Comparison of ENCODE assay signal across 9 cellular contexts in the genomic region with DNA sequence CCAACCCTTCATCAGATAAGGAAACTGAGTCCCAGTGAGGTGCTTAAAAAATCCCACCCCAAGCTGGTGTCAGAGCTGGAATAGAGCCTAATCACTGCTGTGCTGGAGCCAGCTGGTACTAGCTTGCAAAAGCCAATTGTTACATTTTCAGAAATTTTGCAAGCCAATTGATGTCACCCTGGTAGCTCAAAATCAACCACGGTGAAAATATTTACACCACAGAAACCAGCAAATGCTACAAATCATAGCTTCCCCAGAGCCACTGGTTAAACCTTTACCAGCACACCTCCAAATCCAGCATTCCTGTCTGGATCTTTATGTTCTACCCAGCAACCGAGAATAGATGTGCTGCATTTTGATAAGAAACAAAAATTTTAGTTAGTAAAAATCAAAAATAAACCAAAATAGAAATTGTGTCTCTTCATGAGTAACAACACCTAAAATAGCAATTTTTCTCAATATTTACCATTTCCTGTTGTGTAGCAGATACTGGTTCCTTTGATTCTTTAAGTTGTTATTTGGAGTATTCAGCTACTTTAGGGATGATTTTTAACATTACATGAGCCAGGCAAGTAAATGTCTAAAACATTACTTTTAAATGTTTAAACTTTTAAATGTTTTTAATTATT. TPM values are rescaled to one million over a fixed set of nuclear protein-coding genes. Genes with fewer than 3 reads are reported as not detected.
DNase-seq lines count a peak whose midpoint lies in the region; ATAC-seq and TF ChIP-seq lines count a peak whose summit lies in the region.
"Had no signal": no experiment of that assay in that cellular context is flagged by ENCODE, and none has a peak within 500 bp of the region (broad histone marks: within the 10 kb centered on the region; RNA-seq: fewer than 3 reads in every experiment).

No MANE protein-coding gene starts in this region.

- TF ChIP-seq CTCF in GM23338 (conservative IDR thresholded peaks at IDR 0.05; ENCODE audit: low read depth in 2 of 2) (no peak), endothelial cell (IDR thresholded peaks at IDR 0.05; ENCODE audit: unreplicated experiment) (no peak), prostate gland (IDR thresholded peaks at IDR 0.05) (no peak), RWPE1 (conservative IDR thresholded peaks at IDR 0.05; ENCODE audit: low read depth) (no peak)

- POLR2A ChIA-PET in RWPE1 (lab: Yijun Ruan, JAX; ENCODE audit: low non-redundant PET) = no interaction called here

- H3F3A ChIP-seq in GM23338 (replicated peaks; ENCODE audit: low read depth) = no peaks in the 10 kb centered on the region

- H4K20me1 ChIP-seq in GM23338 (replicated peaks; ENCODE audit: insufficient read depth) = no peaks in the 10 kb centered on the region

- H3K36me3 Mint-ChIP-seq in GM23338 (ENCODE audit: low read depth) (0 out of 3 replicates have a peak, but pooled peaks cover 3% of the 10 kb centered on the region), endothelial cell (ENCODE audit: low read depth, unreplicated experiment) (peaks cover 2% of the 10 kb centered on the region)

- TF ChIP-seq POLR2A in GM18505 (IDR thresholded peaks at IDR 0.05; ENCODE audit: borderline replicate concordance, extremely low read depth, insufficient read depth, insufficient read length) (no peak), prostate gland (IDR thresholded peaks at IDR 0.05) (no peak)

- peak; percentile 61 for ATAC-seq in GM18505 (IDR thresholded peaks at IDR 0.05; ENCODE audit: unreplicated experiment)
- no peak for ATAC-seq in GM23338

- no peaks in the 10 kb centered on the region for H3K36me3 ChIP-seq in GM23338 (ENCODE audit: insufficient read depth)
- H3K36me3 ChIP-seq in prostate gland = no peaks in the 10 kb centered on the region

- DNase-seq in GM23338 (ENCODE audit: low spot score) (peak; percentile 13), NCI-H1105 (lab: John Stamatoyannopoulos, UW) (peak; percentile 28), endothelial cell (ENCODE audit: low spot score) (no peak), prostate gland (ENCODE audit: low spot score) (no peak), OCI-M2 (lab: John Stamatoyannopoulos, UW; ENCODE audit: unreplicated experiment) (no peak), RWPE1 (ENCODE audit: low spot score) (no peak), middle frontal gyrus (ENCODE audit: extremely low spot score, low spot score) (no peak)

- H3K4me1 Mint-ChIP-seq in GM23338 (peaks cover 31% of the 10 kb centered on the region), endothelial cell (ENCODE audit: unreplicated experiment) (peaks cover 21% of the 10 kb centered on the region)

- H3K4me3 Mint-ChIP-seq in GM23338 = no peak overlapping the region
- no peak overlapping the region for H3K4me3 Mint-ChIP-seq in endothelial cell (ENCODE audit: unreplicated experiment)

- H3K27ac ChIP-seq in GM23338 (ENCODE audit: low read depth) = no peak overlapping the region; the same call in 1 of the 2 replicates
- peak overlapping the region; percentile 69 to 71 for H3K27ac ChIP-seq in prostate gland
- no peak overlapping the region for H3K27ac ChIP-seq in RWPE1

- no peak overlapping the region for H3K27ac Mint-ChIP-seq in GM23338
- peak overlapping the region; percentile 88 for H3K27ac Mint-ChIP-seq in endothelial cell (ENCODE audit: unreplicated experiment)

- CTCF ChIA-PET in RWPE1 (lab: Yijun Ruan, JAX) = no interaction called here

- no peak overlapping the region for H2AFZ ChIP-seq in GM23338

- no peaks in the 10 kb centered on the region for H3K27me3 ChIP-seq in GM23338 (ENCODE audit: insufficient read depth)
- H3K27me3 ChIP-seq in prostate gland (replicated peaks; ENCODE audit: insufficient read depth) = no peaks in the 10 kb centered on the region

- no peaks in the 10 kb centered on the region for H3K9me3 Mint-ChIP-seq in GM23338
- H3K9me3 Mint-ChIP-seq in endothelial cell (ENCODE audit: unreplicated experiment) = no peaks in the 10 kb centered on the region

- 29% methylated on average over 2 of the region's 2 CpGs for WGBS in prostate gland

- H3K79me2 ChIP-seq in GM23338 (replicated peaks; ENCODE audit: insufficient read depth) = no peaks in the 10 kb centered on the region

- H3K9me3 ChIP-seq in prostate gland = no peaks in the 10 kb centered on the region

- H3K4me3 ChIP-seq in GM23338 (no peak overlapping the region), prostate gland (no peak overlapping the region)
- H3K4me3 ChIP-seq: lung had no signal

- H3K4me2 ChIP-seq in GM23338 = peak overlapping the region; percentile 30

- intact Hi-C loops in prostate gland (cut with DNase I) = no loop called here

- H3K27me3 Mint-ChIP-seq in GM23338 (ENCODE audit: insufficient read depth, low read depth, poor library complexity) (no peaks in the 10 kb centered on the region), endothelial cell (ENCODE audit: unreplicated experiment) (peaks cover 1% of the 10 kb centered on the region)

- H3K4me1 ChIP-seq in GM23338 (ENCODE audit: insufficient read depth) (peaks cover 25% of the 10 kb centered on the region), prostate gland (replicated peaks) (no peaks in the 10 kb centered on the region)

- H3K9me2 ChIP-seq in GM23338 (ENCODE audit: insufficient read depth) = no peaks in the 10 kb centered on the region

TF ChIP-seq in GM23338, 12 proteins besides CTCF, POLR2A, EP300 and RAD21:
- TF ChIP-seq ZNF114 (CRISPR knock-in tag; IDR thresholded peaks at IDR 0.05) (no peak), CREB1 (CRISPR knock-in tag; IDR thresholded peaks at IDR 0.05; ENCODE audit: low read depth) (no peak), ZNF331 (CRISPR knock-in tag; IDR thresholded peaks at IDR 0.05; ENCODE audit: low read depth) (no peak), EZH2phosphoT487 (IDR thresholded peaks at IDR 0.05; ENCODE audit: unreplicated experiment) (no peak), STAT1 (IDR thresholded peaks at IDR 0.05; ENCODE audit: unreplicated experiment) (no peak), JUNB (IDR thresholded peaks at IDR 0.05; ENCODE audit: unreplicated experiment) (no peak)
- TF ChIP-seq, protein P1, sequence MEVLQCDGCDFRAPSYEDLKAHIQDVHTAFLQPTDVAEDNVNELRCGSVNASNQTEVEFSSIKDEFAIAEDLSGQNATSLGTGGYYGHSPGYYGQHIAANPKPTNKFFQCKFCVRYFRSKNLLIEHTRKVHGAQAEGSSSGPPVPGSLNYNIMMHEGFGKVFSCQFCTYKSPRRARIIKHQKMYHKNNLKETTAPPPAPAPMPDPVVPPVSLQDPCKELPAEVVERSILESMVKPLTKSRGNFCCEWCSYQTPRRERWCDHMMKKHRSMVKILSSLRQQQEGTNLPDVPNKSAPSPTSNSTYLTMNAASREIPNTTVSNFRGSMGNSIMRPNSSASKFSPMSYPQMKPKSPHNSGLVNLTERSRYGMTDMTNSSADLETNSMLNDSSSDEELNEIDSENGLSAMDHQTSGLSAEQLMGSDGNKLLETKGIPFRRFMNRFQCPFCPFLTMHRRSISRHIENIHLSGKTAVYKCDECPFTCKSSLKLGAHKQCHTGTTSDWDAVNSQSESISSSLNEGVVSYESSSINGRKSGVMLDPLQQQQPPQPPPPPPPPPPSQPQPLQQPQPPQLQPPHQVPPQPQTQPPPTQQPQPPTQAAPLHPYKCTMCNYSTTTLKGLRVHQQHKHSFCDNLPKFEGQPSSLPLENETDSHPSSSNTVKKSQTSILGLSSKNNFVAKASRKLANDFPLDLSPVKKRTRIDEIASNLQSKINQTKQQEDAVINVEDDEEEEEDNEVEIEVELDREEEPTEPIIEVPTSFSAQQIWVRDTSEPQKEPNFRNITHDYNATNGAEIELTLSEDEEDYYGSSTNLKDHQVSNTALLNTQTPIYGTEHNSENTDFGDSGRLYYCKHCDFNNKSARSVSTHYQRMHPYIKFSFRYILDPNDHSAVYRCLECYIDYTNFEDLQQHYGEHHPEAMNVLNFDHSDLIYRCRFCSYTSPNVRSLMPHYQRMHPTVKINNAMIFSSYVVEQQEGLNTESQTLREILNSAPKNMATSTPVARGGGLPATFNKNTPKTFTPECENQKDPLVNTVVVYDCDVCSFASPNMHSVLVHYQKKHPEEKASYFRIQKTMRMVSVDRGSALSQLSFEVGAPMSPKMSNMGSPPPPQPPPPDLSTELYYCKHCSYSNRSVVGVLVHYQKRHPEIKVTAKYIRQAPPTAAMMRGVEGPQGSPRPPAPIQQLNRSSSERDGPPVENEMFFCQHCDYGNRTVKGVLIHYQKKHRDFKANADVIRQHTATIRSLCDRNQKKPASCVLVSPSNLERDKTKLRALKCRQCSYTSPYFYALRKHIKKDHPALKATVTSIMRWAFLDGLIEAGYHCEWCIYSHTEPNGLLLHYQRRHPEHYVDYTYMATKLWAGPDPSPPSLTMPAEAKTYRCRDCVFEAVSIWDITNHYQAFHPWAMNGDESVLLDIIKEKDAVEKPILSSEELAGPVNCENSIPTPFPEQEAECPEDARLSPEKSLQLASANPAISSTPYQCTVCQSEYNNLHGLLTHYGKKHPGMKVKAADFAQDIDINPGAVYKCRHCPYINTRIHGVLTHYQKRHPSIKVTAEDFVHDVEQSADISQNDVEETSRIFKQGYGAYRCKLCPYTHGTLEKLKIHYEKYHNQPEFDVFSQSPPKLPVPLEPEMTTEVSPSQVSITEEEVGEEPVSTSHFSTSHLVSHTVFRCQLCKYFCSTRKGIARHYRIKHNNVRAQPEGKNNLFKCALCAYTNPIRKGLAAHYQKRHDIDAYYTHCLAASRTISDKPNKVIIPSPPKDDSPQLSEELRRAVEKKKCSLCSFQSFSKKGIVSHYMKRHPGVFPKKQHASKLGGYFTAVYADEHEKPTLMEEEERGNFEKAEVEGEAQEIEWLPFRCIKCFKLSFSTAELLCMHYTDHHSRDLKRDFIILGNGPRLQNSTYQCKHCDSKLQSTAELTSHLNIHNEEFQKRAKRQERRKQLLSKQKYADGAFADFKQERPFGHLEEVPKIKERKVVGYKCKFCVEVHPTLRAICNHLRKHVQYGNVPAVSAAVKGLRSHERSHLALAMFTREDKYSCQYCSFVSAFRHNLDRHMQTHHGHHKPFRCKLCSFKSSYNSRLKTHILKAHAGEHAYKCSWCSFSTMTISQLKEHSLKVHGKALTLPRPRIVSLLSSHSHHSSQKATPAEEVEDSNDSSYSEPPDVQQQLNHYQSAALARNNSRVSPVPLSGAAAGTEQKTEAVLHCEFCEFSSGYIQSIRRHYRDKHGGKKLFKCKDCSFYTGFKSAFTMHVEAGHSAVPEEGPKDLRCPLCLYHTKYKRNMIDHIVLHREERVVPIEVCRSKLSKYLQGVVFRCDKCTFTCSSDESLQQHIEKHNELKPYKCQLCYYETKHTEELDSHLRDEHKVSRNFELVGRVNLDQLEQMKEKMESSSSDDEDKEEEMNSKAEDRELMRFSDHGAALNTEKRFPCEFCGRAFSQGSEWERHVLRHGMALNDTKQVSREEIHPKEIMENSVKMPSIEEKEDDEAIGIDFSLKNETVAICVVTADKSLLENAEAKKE (CRISPR knock-in tag; IDR thresholded peaks at IDR 0.05) = no peak

RNA-seq across cellular contexts. Expression of a gene that starts 7.2 kb away (rescaled TPM):
- total RNA-seq in GM23338 (2014; rRNA removed; shearing (Covaris generic)) = 3.3 and 4.2 TPM in 2 replicates
- 4.2 and 4.3 TPM in 2 replicates for polyA plus RNA-seq in GM23338 (2016; fragmentation: Nextera tagmentation; extraction: Ambion mirVana)
- 3.6 TPM for total RNA-seq in endothelial cell (ENCODE audit: unreplicated experiment)
- 10 to 100 TPM in 1 of 2 donors, 1 to 10 TPM in 1; 4.9 to 11.2 TPM for total RNA-seq in prostate gland

Comparison
In these comparisons a context has a peak if more than half of its experiments do, and no peak if none do; other contexts are left out.
1. DNase-seq: peak in GM23338 (single experiment) and NCI-H1105 (single experiment); none in endothelial cell (single experiment), prostate gland (single experiment), OCI-M2 (single experiment), RWPE1 (single experiment) and middle frontal gyrus (single experiment).
2. H3K27ac ChIP-seq: peak in prostate gland (2 of 2); none in GM23338 (single experiment) and RWPE1 (single experiment).